ENCODE assay signal across 13 cellular contexts in the genomic region with DNA sequence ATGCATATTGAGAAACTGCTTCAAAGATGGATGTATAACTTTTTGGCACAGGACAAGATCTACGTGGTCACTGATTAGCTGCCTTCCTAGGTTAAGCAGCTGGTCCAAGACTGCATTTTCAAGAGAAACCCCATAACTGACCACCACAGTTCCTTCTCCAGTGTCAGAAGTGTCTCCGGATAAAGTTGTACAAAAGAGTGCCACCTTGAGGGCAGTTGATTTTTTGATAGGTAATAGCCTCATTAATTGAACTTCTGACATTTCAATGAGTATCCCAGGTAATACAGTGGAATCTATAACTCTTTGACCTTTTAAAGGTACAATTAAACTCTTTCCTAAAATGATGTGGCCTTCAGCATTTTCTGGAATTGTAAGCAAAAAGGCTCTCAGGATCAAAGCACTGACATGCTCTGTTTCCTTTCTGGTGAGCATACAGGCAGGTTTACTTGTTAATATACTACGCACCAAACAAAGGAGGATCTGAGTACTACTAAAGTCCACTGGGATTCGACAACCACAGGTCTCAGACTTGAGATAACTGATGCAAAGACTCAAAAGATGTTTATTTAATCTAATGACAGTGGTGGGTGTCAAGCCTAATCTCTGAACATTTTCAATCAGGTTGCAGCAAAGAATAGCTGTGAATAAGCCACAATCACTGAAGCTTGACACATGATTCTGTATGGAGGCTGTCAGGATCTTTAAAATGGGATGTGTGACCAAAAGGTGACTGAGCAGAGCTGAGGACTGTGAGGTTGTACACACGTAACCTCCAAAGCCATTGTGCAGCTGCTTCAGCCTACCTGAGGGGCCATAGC. TPM values are rescaled to one million over a fixed set of nuclear protein-coding genes. Genes with fewer than 3 reads are reported as not detected.
DNase-seq lines count a peak whose midpoint lies in the region; ATAC-seq, FAIRE-seq and TF ChIP-seq lines count a peak whose summit lies in the region.
"Had no signal": no experiment of that assay in that cellular context is flagged by ENCODE, and none has a peak within 500 bp of the region (broad histone marks: within the 10 kb centered on the region; RNA-seq: fewer than 3 reads in every experiment).

No MANE protein-coding gene starts in this region.

- no peak overlapping the region for H4K8ac ChIP-seq in IMR-90 (ENCODE audit: low read depth in 2 of 2, low read length in 2 of 2)

- no peak overlapping the region for H4K91ac ChIP-seq in IMR-90 (ENCODE audit: insufficient read depth, low read depth, low read length)

- H3K4me2 ChIP-seq in mammary epithelial cell (ENCODE audit: insufficient read depth, low read depth, low read length) (no peak overlapping the region), IMR-90 (ENCODE audit: low read depth, low read length) (no peak overlapping the region)

- H3K4ac ChIP-seq in IMR-90 (ENCODE audit: low read depth, low read length), result no peak overlapping the region

- H2AK5ac ChIP-seq in IMR-90 (ENCODE audit: low read depth, low read length), result no peak overlapping the region

- H3K36me3 ChIP-seq in mammary epithelial cell (ENCODE audit: insufficient read depth, low read length), result peaks cover 7% of the 10 kb centered on the region
- H3K36me3 ChIP-seq in IMR-90 (ENCODE audit: control insufficient read depth, insufficient read depth, low read length), result peaks cover 3% of the 10 kb centered on the region

- H3K56ac ChIP-seq in IMR-90 (ENCODE audit: extremely low read depth, insufficient read depth, low read length), result no peak overlapping the region

- dilution Hi-C loops in mammary epithelial cell (cut with HindIII; ENCODE audit: low sequenced_read_pairs), result no loop called here
- dilution Hi-C loops in IMR-90 (cut with HindIII; ENCODE audit: low sequenced_read_pairs, unreplicated experiment), result no loop called here

- no peaks in the 10 kb centered on the region for H3K27me3 ChIP-seq in mammary epithelial cell (ENCODE audit: insufficient read depth, low read length)
- no peaks in the 10 kb centered on the region for H3K27me3 ChIP-seq in IMR-90 (ENCODE audit: control insufficient read depth, insufficient read depth, low read length)
- H3K27me3 ChIP-seq: transverse colon had no signal

- in situ Hi-C loops in mammary epithelial cell (cut with MboI; ENCODE audit: low sequenced_read_pairs in 2 of 2), result no loop called here
- in situ Hi-C loops in IMR-90 (cut with MboI; ENCODE audit: low sequenced_read_pairs), result loop anchor here (10.0 kb wide), 1 partner anchor 788 kb away; no protein-coding TSS in a partner anchor

- no peak overlapping the region for H3K4me3 Mint-ChIP-seq in MCF 10A (ENCODE audit: unreplicated experiment)
- H3K4me3 Mint-ChIP-seq: activated naive CD8-positive, alpha-beta T cell treated with anti-CD3 and anti-CD28 coated beads, Interleukin-2, amount 50 U/mL, for 24 hours had no signal

- H3K23ac ChIP-seq in IMR-90 (ENCODE audit: low read depth, low read length), result no peak overlapping the region

- H3K27ac ChIP-seq in mammary epithelial cell (ENCODE audit: insufficient read depth, low read depth, low read length) (no peak overlapping the region), IMR-90 (ENCODE audit: insufficient read depth, low read length) (no peak overlapping the region)
- H3K27ac ChIP-seq: transverse colon had no signal

- peaks cover 10% of the 10 kb centered on the region for H3K36me3 Mint-ChIP-seq in MCF 10A (ENCODE audit: insufficient read depth, unreplicated experiment)

- no peak overlapping the region for H3K18ac ChIP-seq in IMR-90 (ENCODE audit: low read depth, low read length)

- DNase-seq in mammary epithelial cell, result no peak
- DNase-seq in MCF 10A (ENCODE audit: unreplicated experiment), result no peak
- no peak for DNase-seq in IMR-90
- DNase-seq in cerebellar cortex (ENCODE audit: low spot score), result peak; percentile 34
- DNase-seq in urothelium cell line (ENCODE audit: low spot score), result peak; percentile 4
- DNase-seq in NCI-H2196 (lab: John Stamatoyannopoulos, UW; ENCODE audit: unreplicated experiment), result no peak
- DNase-seq: ACHN; activated CD4-positive, CD25-positive, alpha-beta regulatory T cell treated with anti-CD3 and anti-CD28 coated beads, Interleukin-2, amount 50 U/mL, for 72 hours; activated naive CD8-positive, alpha-beta T cell treated with anti-CD3 and anti-CD28 coated beads, Interleukin-2, amount 50 U/mL, for 24 hours; stimulated activated CD4-positive, alpha-beta T cell treated with anti-CD3 and anti-CD28 coated beads, Interleukin-4, amount 100 ng/mL, for 24 hours; transverse colon had no signal

- no peak overlapping the region for H3K14ac ChIP-seq in IMR-90 (replicated peaks; ENCODE audit: low read depth, low read length)

- WGBS in mammary epithelial cell (ENCODE audit: low coverage, missing lambda C conversion rate), result 75% methylated on average over 5 of the region's 5 CpGs
- no CpG with 5 or more reads among the region's 5 CpGs for WGBS in IMR-90 (ENCODE audit: extremely low coverage in 2 of 2, insufficient read length in 1 of 2), 2 experiments

- no peak overlapping the region for H3K27ac Mint-ChIP-seq in MCF 10A (ENCODE audit: low read depth, unreplicated experiment)
- H3K27ac Mint-ChIP-seq: activated naive CD8-positive, alpha-beta T cell treated with anti-CD3 and anti-CD28 coated beads, Interleukin-2, amount 50 U/mL, for 24 hours had no signal

- H2BK120ac ChIP-seq in IMR-90 (ENCODE audit: low read depth, low read length), result no peak overlapping the region

- H2AFZ ChIP-seq in mammary epithelial cell (ENCODE audit: low read depth, low read length) (no peak overlapping the region), IMR-90 (replicated peaks; ENCODE audit: low read length, poor library complexity) (peak overlapping the region; percentile 13)

- TF ChIP-seq RAD21 in IMR-90 (IDR thresholded peaks at IDR 0.05; ENCODE audit: low read length), result peak; percentile 20; the same call in 1 of the 2 replicates

- peaks cover 9 to 18% of the 10 kb centered on the region in 2 experiments for H3K79me1 ChIP-seq in IMR-90 (ENCODE audit: low read depth in 1 of 2, low read length in 2 of 2)

- no peak overlapping the region for H4K5ac ChIP-seq in IMR-90 (ENCODE audit: low read depth, low read length)

- no peak overlapping the region for H2BK15ac ChIP-seq in IMR-90 (ENCODE audit: low read depth, low read length)

- H3K4me3 ChIP-seq in mammary epithelial cell (replicated peaks in 1 of 3; ENCODE audit: insufficient read depth in 1 of 3, low read depth in 2 of 3, low read length in 3 of 3), result no peak overlapping the region
- no peak overlapping the region for H3K4me3 ChIP-seq in IMR-90 (ENCODE audit: insufficient read depth, low read depth, low read length)
- H3K4me3 ChIP-seq: transverse colon had no signal

- H4K20me1 ChIP-seq in mammary epithelial cell (ENCODE audit: insufficient read depth, low read length), result no peaks in the 10 kb centered on the region
- no peaks in the 10 kb centered on the region for H4K20me1 ChIP-seq in IMR-90 (ENCODE audit: insufficient read depth, low read length)

- no peak overlapping the region for H2AK9ac ChIP-seq in IMR-90 (replicated peaks; ENCODE audit: low read depth, low read length, poor library complexity)

- POLR2A ChIA-PET in MCF 10A (lab: Yijun Ruan, JAX), result interaction anchor here (1.0 to 6.8 kb wide), 2 partner anchors 12 to 22 kb away, joined by 5 to 86 read pairs; a partner anchor contains a TSS
- POLR2A ChIA-PET in IMR-90 (lab: Charles Lee; ENCODE audit: unreplicated experiment), result no interaction called here

- no peaks in the 10 kb centered on the region for H3K9me1 ChIP-seq in IMR-90 (ENCODE audit: insufficient read depth, low read length)

- H2BK20ac ChIP-seq in IMR-90 (ENCODE audit: low read depth, low read length), result no peak overlapping the region

- no peaks in the 10 kb centered on the region for H3K27me3 Mint-ChIP-seq in MCF 10A (ENCODE audit: insufficient read depth, unreplicated experiment)
- H3K27me3 Mint-ChIP-seq: activated naive CD8-positive, alpha-beta T cell treated with anti-CD3 and anti-CD28 coated beads, Interleukin-2, amount 50 U/mL, for 24 hours had no signal

- H3K9me3 ChIP-seq in mammary epithelial cell (replicated peaks; ENCODE audit: insufficient read depth, low read length) (no peaks in the 10 kb centered on the region), IMR-90 (ENCODE audit: control insufficient read depth, insufficient read depth, low read length) (no peaks in the 10 kb centered on the region)
- H3K9me3 ChIP-seq: transverse colon had no signal

- H3K9me3 Mint-ChIP-seq in MCF 10A (ENCODE audit: unreplicated experiment), result no peaks in the 10 kb centered on the region
- H3K9me3 Mint-ChIP-seq: activated naive CD8-positive, alpha-beta T cell treated with anti-CD3 and anti-CD28 coated beads, Interleukin-2, amount 50 U/mL, for 24 hours had no signal

- H3K4me1 ChIP-seq in mammary epithelial cell (ENCODE audit: insufficient read depth, low read length) (peaks cover 25% of the 10 kb centered on the region), IMR-90 (ENCODE audit: control insufficient read depth, insufficient read depth, low read length) (no peaks in the 10 kb centered on the region)

- no peak for FAIRE-seq in urothelium cell line (lab: Jason Lieb, UNC)

- BruUV-seq in mammary epithelial cell (replicated peaks; lab: Mats Ljungman, UMichigan) (no TSS peak), MCF 10A (replicated peaks; lab: Mats Ljungman, UMichigan) (no TSS peak), IMR-90 (replicated peaks; lab: Mats Ljungman, UMichigan) (no TSS peak)

- intact Hi-C loops in mammary epithelial cell (cut with micrococcal nuclease), result loop anchor here (10.0 kb wide), 1 partner anchor 108 kb away; no protein-coding TSS in a partner anchor
- intact Hi-C loops in MCF 10A (cut with micrococcal nuclease), result no loop called here
- intact Hi-C loops in IMR-90 (cut with micrococcal nuclease), result no loop called here

- ATAC-seq in IMR-90 (ENCODE audit: low read depth) (no peak), HG02642 (IDR thresholded peaks at IDR 0.05; ENCODE audit: poor library complexity, unreplicated experiment) (no peak), GM21526 (IDR thresholded peaks at IDR 0.05; ENCODE audit: low FRiP score, unreplicated experiment) (no peak)
- ATAC-seq: activated naive CD8-positive, alpha-beta T cell treated with anti-CD3 and anti-CD28 coated beads, Interleukin-2, amount 50 U/mL, for 24 hours had no signal

- H3K4me1 Mint-ChIP-seq in MCF 10A (ENCODE audit: insufficient read depth, unreplicated experiment), result peaks cover 28% of the 10 kb centered on the region

- peaks cover 33% of the 10 kb centered on the region for H3K79me2 ChIP-seq in mammary epithelial cell (ENCODE audit: insufficient read depth, low read length)

- CTCF ChIA-PET in mammary epithelial cell (lab: Charles Lee; ENCODE audit: low non-redundant PET), result interaction anchor here (0.5 to 0.6 kb wide), 2 partner anchors 138 to 323 kb away, joined by 3 to 4 read pairs; no protein-coding TSS in a partner anchor
- CTCF ChIA-PET in MCF 10A (lab: Yijun Ruan, JAX), result interaction anchor here (0.6 to 12.0 kb wide), 20 partner anchors 9 to 1653 kb away, joined by 3 to 107 read pairs (median 4); no protein-coding TSS in a partner anchor
- CTCF ChIA-PET in IMR-90 (lab: Yijun Ruan, JAX), result no interaction called here

- H2BK5ac ChIP-seq in IMR-90 (ENCODE audit: low read depth, low read length, poor library complexity, severe bottlenecking), result no peak overlapping the region

- peak; percentile 14 to 22 for TF ChIP-seq CTCF in mammary epithelial cell (conservative IDR thresholded peaks at IDR 0.05 in 1 of 2, IDR thresholded peaks at IDR 0.05 in 1 of 2; ENCODE audit: extremely low read depth in 1 of 2, insufficient read depth in 1 of 2, low read depth in 1 of 2, low read length in 2 of 2)
- no peak for TF ChIP-seq CTCF in MCF 10A (IDR thresholded peaks at IDR 0.05; ENCODE audit: unreplicated experiment)
- TF ChIP-seq CTCF in IMR-90 (conservative IDR thresholded peaks at IDR 0.05; ENCODE audit: low read depth, low read length), result 0 out of 2 replicates have a peak, but pooled peaks have one; percentile 12

- no peak for TF ChIP-seq POLR2A in IMR-90 (IDR thresholded peaks at IDR 0.05; ENCODE audit: low read depth, low read length)

- H3K9ac ChIP-seq in mammary epithelial cell (ENCODE audit: insufficient read depth, low read length) (no peak overlapping the region), IMR-90 (ENCODE audit: low read depth, low read length) (no peak overlapping the region)

RNA-seq across cellular contexts. Expression of a gene that starts 21.2 kb away (rescaled TPM):
- total RNA-seq in mammary epithelial cell, result 10 to 100 TPM; 14.0 to 23.4 TPM
- polyA plus RNA-seq in mammary epithelial cell, result 12.5 TPM
- 6.5 TPM for polyA minus RNA-seq in mammary epithelial cell
- total RNA-seq in MCF 10A (2022), result 33.0 and 44.5 TPM in 2 replicates
- total RNA-seq in IMR-90 (2012; rRNA removed), result 7.5 and 8.1 TPM in 2 replicates
- 6.0 and 6.9 TPM in 2 replicates for polyA plus RNA-seq in IMR-90 (2012; rRNA removed)
- 1.5 and 1.8 TPM in 2 replicates for polyA plus RNA-seq in IMR-90 (2012; cell fraction: cytosol; rRNA removed)
- 0.64 and 5.6 TPM in 2 replicates for polyA plus RNA-seq in IMR-90 (2012; cell fraction: nucleus; rRNA removed; ENCODE audit: low replicate concordance)

RNA-seq across cellular contexts. Expression of a gene that starts 22.3 kb away (rescaled TPM):
- total RNA-seq in mammary epithelial cell (1 to 10 TPM; 6.8 to 10.0 TPM), MCF 10A (2022) (11.2 and 12.9 TPM in 2 replicates), IMR-90 (2012; rRNA removed) (5.9 and 6.1 TPM in 2 replicates)
- polyA plus RNA-seq in mammary epithelial cell (1.9 TPM), IMR-90 (2012; rRNA removed) (0.90 and 1.3 TPM in 2 replicates)
- polyA minus RNA-seq in mammary epithelial cell, result 6.3 TPM
- polyA plus RNA-seq in IMR-90 (2012; cell fraction: cytosol; rRNA removed), result 0.18 and 0.19 TPM in 2 replicates
- 1.3 and 3.9 TPM in 2 replicates for polyA plus RNA-seq in IMR-90 (2012; cell fraction: nucleus; rRNA removed; ENCODE audit: low replicate concordance)

Comparison
In these comparisons a context has a peak if more than half of its experiments do, and no peak if none do; other contexts are left out.
1. DNase-seq: peak in cerebellar cortex (single experiment) and urothelium cell line (single experiment); none in mammary epithelial cell (single experiment), MCF 10A (single experiment), IMR-90 (single experiment) and NCI-H2196 (single experiment).